ENCODE assay signal across 23 cellular contexts in genomic region chr20:2617099-2617714, GRCh38. TPM values are rescaled to one million over a fixed set of nuclear protein-coding genes. Genes with fewer than 3 reads are reported as not detected.
A peak's percentile ranks its signal among the peaks of the same experiment; 100 is the strongest.
DNase-seq lines count a peak whose midpoint lies in the region; ATAC-seq, FAIRE-seq and TF ChIP-seq lines count a peak whose summit lies in the region.
"Had no signal": no experiment of that assay in that cellular context is flagged by ENCODE, and none has a peak within 500 bp of the region (broad histone marks: within the 10 kb centered on the region; RNA-seq: fewer than 3 reads in every experiment).

No MANE protein-coding gene starts in this region.

- WGBS in adrenal gland, 4 donors, result 55 to 70% (median 61%) methylated on average over 15 to 16 of the region's 16 CpGs

- H3K27me3 ChIP-seq in GM06990 (replicated peaks; ENCODE audit: control insufficient read depth, insufficient read depth, low read length), result peaks cover 4% of the 10 kb centered on the region
- no peaks in the 10 kb centered on the region for H3K27me3 ChIP-seq in adrenal gland

- no peak overlapping the region for H3K4me3 ChIP-seq in GM06990 (replicated peaks; ENCODE audit: low read depth, low read length)
- H3K4me3 ChIP-seq in adrenal gland, result no peak overlapping the region
- H3K4me3 ChIP-seq: SK-N-MC had no signal

- TF ChIP-seq CTCF in GM06990 (IDR thresholded peaks at IDR 0.05; ENCODE audit: insufficient read depth, low read length, poor library complexity, severe bottlenecking), result no peak
- TF ChIP-seq CTCF in adrenal gland (IDR thresholded peaks at IDR 0.05), result no peak
- TF ChIP-seq CTCF in D721Med (IDR thresholded peaks at IDR 0.05; ENCODE audit: insufficient read depth, missing control alignments), result no peak

- ATAC-seq in HG03378 (IDR thresholded peaks at IDR 0.05; ENCODE audit: unreplicated experiment), result no peak
- ATAC-seq: HCT116, HepG2, Panc1, Right ventricle myocardium inferior had no signal

- DNase-seq in GM06990 (ENCODE audit: extremely low read depth, insufficient read length) (peak; percentile 5), GM19238 (ENCODE audit: insufficient read length, low spot score) (peak; percentile 10), NAMALWA (ENCODE audit: low spot score) (peak; percentile 46), adrenal gland (peak; percentile 20 to 77 (median 73)), D721Med (ENCODE audit: insufficient read length, low spot score) (no peak), GF-D8 (lab: John Stamatoyannopoulos, UW) (no peak), SKM-1 treated with dmso at 0.1 percent for 144 hours (lab: John Stamatoyannopoulos, UW; ENCODE audit: unreplicated experiment) (no peak)
- DNase-seq: AML-193, DMS79 treated with DMSO at 0.1 percent for 48 hours, GOT3, KBM-7, NCI-H1417, NCI-H187, NCI-H226, NCI-H526 had no signal

- no peaks in the 10 kb centered on the region for H3K9me3 ChIP-seq in adrenal gland (replicated peaks in 1 of 3)

- intact Hi-C loops in adrenal gland (cut with DNase I), result no loop called here

- peak overlapping the region in 1 of 5 donors; percentile 40 for H3K27ac ChIP-seq in adrenal gland
- H3K27ac ChIP-seq: 22Rv1, C4-2B, SK-N-MC had no signal

- no peak for FAIRE-seq in D721Med (lab: Jason Lieb, UNC)
- FAIRE-seq: HepG2 had no signal

- no peaks in the 10 kb centered on the region for H3K36me3 ChIP-seq in GM06990 (ENCODE audit: control insufficient read depth, insufficient read depth, low read length)
- H3K36me3 ChIP-seq in adrenal gland (replicated peaks in 1 of 2), result no peaks in the 10 kb centered on the region

- no peak for TF ChIP-seq POLR2A in adrenal gland (IDR thresholded peaks at IDR 0.05)

- no peaks in the 10 kb centered on the region for H3K4me1 ChIP-seq in adrenal gland (replicated peaks in 1 of 2)

RNA-seq across cellular contexts. Expression of gene NOP56, which starts 35.2 kb away (rescaled TPM):
- total RNA-seq in adrenal gland, result 100 to 1,000 TPM in 1 of 8 donors, 10 to 100 TPM in 7; 52.5 to 116 (median 72.9) TPM
- 100 to 1,000 TPM; 126 to 181 (median 166) TPM for polyA plus RNA-seq in adrenal gland

RNA-seq across cellular contexts. Expression of gene IDH3B, which starts 46.8 kb away (rescaled TPM):
- total RNA-seq in adrenal gland, result 100 to 1,000 TPM in 6 of 8 donors, 10 to 100 TPM in 2; 79.0 to 220 (median 111) TPM
- polyA plus RNA-seq in adrenal gland, result 100 to 1,000 TPM; 101 to 113 (median 104) TPM

Comparison
In these comparisons a context has a peak if more than half of its experiments do, and no peak if none do; other contexts are left out.
1. DNase-seq: peak in GM06990 (single experiment), GM19238 (single experiment), NAMALWA (single experiment) and adrenal gland (7 of 7); none in D721Med (single experiment), GF-D8 (single experiment) and SKM-1 treated with dmso at 0.1 percent for 144 hours (single experiment).